Comparison of ENCODE assay signal across 10 cellular contexts in genomic region chr13:30376426-30377311, GRCh38. TPM values are rescaled to one million over a fixed set of nuclear protein-coding genes. Genes with fewer than 3 reads are reported as not detected.
DNase-seq lines count a peak whose midpoint lies in the region; ATAC-seq and TF ChIP-seq lines count a peak whose summit lies in the region.
"Had no signal": no experiment of that assay in that cellular context is flagged by ENCODE, and none has a peak within 500 bp of the region (broad histone marks: within the 10 kb centered on the region; RNA-seq: fewer than 3 reads in every experiment).

No MANE protein-coding gene starts in this region.

- H3K4me1 ChIP-seq in right cardiac atrium (ENCODE audit: control insufficient read depth, insufficient read depth, low read length) (no peaks in the 10 kb centered on the region), testis (no peaks in the 10 kb centered on the region)

- H3K9me3 ChIP-seq in right cardiac atrium (ENCODE audit: control insufficient read depth, low read length) (no peaks in the 10 kb centered on the region), testis (no peaks in the 10 kb centered on the region)

- no peaks in the 10 kb centered on the region for H3K9me3 Mint-ChIP-seq in activated naive CD4-positive, alpha-beta T cell treated with anti-CD3 and anti-CD28 coated beads for 36 hours

- peaks cover 1% of the 10 kb centered on the region for H3K36me3 Mint-ChIP-seq in activated naive CD4-positive, alpha-beta T cell treated with anti-CD3 and anti-CD28 coated beads for 36 hours (ENCODE audit: low read depth)

- ATAC-seq in right cardiac atrium (peak; percentile 31 to 33), Right ventricle myocardium inferior (no peak), HG03159 (IDR thresholded peaks at IDR 0.05; ENCODE audit: unreplicated experiment) (peak; percentile 62)

- CTCF ChIA-PET in activated naive CD4-positive, alpha-beta T cell treated with anti-CD3 and anti-CD28 coated beads for 36 hours (lab: Charles Lee), result interaction anchor here (0.6 to 5.5 kb wide), 4 partner anchors 12 to 67 kb away, joined by 3 to 47 read pairs (median 3); no protein-coding TSS in a partner anchor

- H3K27ac Mint-ChIP-seq in activated naive CD4-positive, alpha-beta T cell treated with anti-CD3 and anti-CD28 coated beads for 36 hours, result peak overlapping the region; percentile 88

- no peak for TF ChIP-seq POLR2A in testis (IDR thresholded peaks at IDR 0.05)

- no peak for TF ChIP-seq CTCF in testis (IDR thresholded peaks at IDR 0.05)

- H3K27ac ChIP-seq in right cardiac atrium (ENCODE audit: low read length), result no peak overlapping the region
- H3K27ac ChIP-seq in testis, result no peak overlapping the region

- H3K27me3 ChIP-seq in right cardiac atrium (ENCODE audit: control insufficient read depth, insufficient read depth) (no peaks in the 10 kb centered on the region), testis (no peaks in the 10 kb centered on the region)

- 71% methylated on average over 5 of the region's 5 CpGs for WGBS in right cardiac atrium
- 84% methylated on average over 4 to 5 of the region's 5 CpGs for WGBS in testis, 2 donors

- intact Hi-C loops in right cardiac atrium (cut with DNase I) (no loop called here), Right ventricle myocardium inferior (cut with DNase I) (no loop called here), testis (cut with DNase I; ENCODE audit: low total_unique reads) (no loop called here)
- intact Hi-C loops in activated naive CD4-positive, alpha-beta T cell treated with anti-CD3 and anti-CD28 coated beads for 36 hours (cut with micrococcal nuclease), result loop anchor here (1.0 to 10.0 kb wide), 5 partner anchors 13 to 668 kb away; partner anchors contain the start of gene UBE2L5

- DNase-seq in right cardiac atrium, result no peak
- DNase-seq in Right ventricle myocardium inferior (ENCODE audit: missing footprints), result no peak
- peak; percentile 73 for DNase-seq in RPMI8226
- peak; percentile 82 for DNase-seq in activated naive CD4-positive, alpha-beta T cell treated with anti-CD3 and anti-CD28 coated beads for 36 hours
- peak; percentile 48 for DNase-seq in stimulated activated CD4-positive, alpha-beta T cell treated with anti-CD3 and anti-CD28 coated beads, Interleukin-4, amount 100 ng/mL, for 1 hour
- no peak for DNase-seq in testis
- DNase-seq in NCI-H2196 treated with DMSO at 0.1 percent for 48 hours (lab: John Stamatoyannopoulos, UW; ENCODE audit: unreplicated experiment), result no peak

- H3K36me3 ChIP-seq in testis (ENCODE audit: low read depth, missing control alignments), result no peaks in the 10 kb centered on the region

- H3K27me3 Mint-ChIP-seq in activated naive CD4-positive, alpha-beta T cell treated with anti-CD3 and anti-CD28 coated beads for 36 hours (ENCODE audit: low read depth), result no peaks in the 10 kb centered on the region

- peak overlapping the region; percentile 76 for H3K4me3 Mint-ChIP-seq in activated naive CD4-positive, alpha-beta T cell treated with anti-CD3 and anti-CD28 coated beads for 36 hours

- H3K4me1 Mint-ChIP-seq in activated naive CD4-positive, alpha-beta T cell treated with anti-CD3 and anti-CD28 coated beads for 36 hours (ENCODE audit: low read depth), result peaks cover 78% of the 10 kb centered on the region

- H3K4me3 ChIP-seq in right cardiac atrium (ENCODE audit: low read length) (no peak overlapping the region), testis (no peak overlapping the region)

RNA-seq across cellular contexts. Expression of gene UBE2L5, which starts 45.6 kb away (rescaled TPM):
- total RNA-seq in right cardiac atrium (not detected), Right ventricle myocardium inferior (not detected), testis (10 to 100 TPM; 33.4 to 36.4 TPM)
- polyA plus RNA-seq in right cardiac atrium (not detected), testis (ENCODE audit: insufficient read depth, low read depth, low replicate concordance) (108 TPM)
- not detected for total RNA-seq in activated naive CD4-positive, alpha-beta T cell treated with anti-CD3 and anti-CD28 coated beads for 36 hours
- total RNA-seq: astrocyte had no signal
- polyA plus RNA-seq: BJ had no signal

Comparison
In these comparisons a context has a peak if more than half of its experiments do, and no peak if none do; other contexts are left out.
1. DNase-seq: peak in RPMI8226 (single experiment), activated naive CD4-positive, alpha-beta T cell treated with anti-CD3 and anti-CD28 coated beads for 36 hours (single experiment) and stimulated activated CD4-positive, alpha-beta T cell treated with anti-CD3 and anti-CD28 coated beads, Interleukin-4, amount 100 ng/mL, for 1 hour (single experiment); none in right cardiac atrium (0 of 3), Right ventricle myocardium inferior (single experiment), testis (single experiment) and NCI-H2196 treated with DMSO at 0.1 percent for 48 hours (single experiment).
2. RNA of gene UBE2L5, which starts 45.6 kb away (total RNA-seq): 33.4 to 36.4 TPM in testis; not detected in activated naive CD4-positive, alpha-beta T cell treated with anti-CD3 and anti-CD28 coated beads for 36 hours, not detected in Right ventricle myocardium inferior (single experiment) and not detected in right cardiac atrium; every median in the first group is over 10 times any median in the second.